1 cellular context compared by ENCODE assay signal in the genomic region with DNA sequence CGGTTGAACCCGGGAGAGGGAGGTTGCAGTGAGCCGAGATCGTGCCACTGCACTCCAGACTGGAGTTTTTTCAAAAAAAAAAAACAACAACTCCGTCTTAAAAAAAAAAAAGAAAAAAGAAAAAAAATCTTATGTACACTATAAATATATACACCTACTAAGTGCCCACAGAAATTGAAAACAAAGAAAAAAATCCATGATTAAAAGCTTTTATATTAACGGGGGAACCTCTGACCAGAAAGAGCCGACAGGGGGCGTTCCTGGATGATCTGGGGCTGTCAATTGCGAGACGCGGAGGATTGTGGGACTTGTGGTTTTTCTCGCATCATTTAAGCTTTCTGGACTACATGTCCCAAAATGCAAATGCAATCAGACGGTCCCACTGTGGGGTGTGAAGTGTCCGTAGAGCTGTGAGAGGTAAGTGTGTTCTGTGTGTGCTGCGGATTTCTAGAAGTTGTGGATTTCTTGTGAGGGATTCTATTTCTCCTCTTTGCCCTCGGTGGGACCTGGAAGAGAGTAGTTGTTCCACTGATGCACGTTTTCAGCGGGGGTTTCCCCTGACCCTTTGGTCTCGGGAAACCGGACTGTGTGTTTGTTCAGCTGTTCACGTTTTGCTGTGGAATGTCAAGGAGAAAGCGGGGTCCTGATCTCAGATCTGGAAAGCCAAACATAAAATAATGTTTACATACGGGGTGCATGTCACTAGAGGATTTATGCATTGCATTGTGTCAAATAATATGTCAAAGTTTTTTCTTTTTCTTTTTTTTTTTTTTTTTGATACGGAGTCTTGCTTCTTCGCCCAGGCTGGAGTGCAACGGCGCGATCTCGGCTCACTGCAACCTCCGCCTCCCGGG.
TF ChIP-seq lines count a peak whose summit lies in the region.

A gene with protein sequence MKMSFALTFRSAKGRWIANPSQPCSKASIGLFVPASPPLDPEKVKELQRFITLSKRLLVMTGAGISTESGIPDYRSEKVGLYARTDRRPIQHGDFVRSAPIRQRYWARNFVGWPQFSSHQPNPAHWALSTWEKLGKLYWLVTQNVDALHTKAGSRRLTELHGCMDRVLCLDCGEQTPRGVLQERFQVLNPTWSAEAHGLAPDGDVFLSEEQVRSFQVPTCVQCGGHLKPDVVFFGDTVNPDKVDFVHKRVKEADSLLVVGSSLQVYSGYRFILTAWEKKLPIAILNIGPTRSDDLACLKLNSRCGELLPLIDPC (plus strand): TSS at position 360 of the 854 bp plus-strand sequence. CDS start 1,241 bp downstream, outside the sequence.

TF ChIP-seq in Ishikawa, 13 proteins besides CTCF, POLR2A, EP300 and RAD21 (continued from another document):
- TF ChIP-seq TEAD4 (IDR thresholded peaks at IDR 0.05), result peak; percentile 48
- TF ChIP-seq MAX (IDR thresholded peaks at IDR 0.05), result no peak
- TF ChIP-seq FOXM1 (IDR thresholded peaks at IDR 0.05; ENCODE audit: borderline replicate concordance, low read depth), result peak; percentile 15; the same call in 1 of the 2 replicates
- no peak for TF ChIP-seq YY1 (IDR thresholded peaks at IDR 0.05; ENCODE audit: low read depth)
- TF ChIP-seq TCF12 (IDR thresholded peaks at IDR 0.05; ENCODE audit: low read depth), result 0 out of 2 replicates have a peak, but pooled peaks have one; percentile 34
- no peak for TF ChIP-seq NFIC (IDR thresholded peaks at IDR 0.05)
